Comparison of ENCODE assay signal across 2 cellular contexts in genomic region chr3:15295506-15295905, GRCh38.
TF ChIP-seq lines count a peak whose summit lies in the region.

No MANE protein-coding gene starts in this region.

TF ChIP-seq in liver, 16 proteins besides CTCF, POLR2A, EP300 and RAD21 (continued from another document):
- TF ChIP-seq ZBTB33 (IDR thresholded peaks at IDR 0.05) (no peak), NR2F2 (IDR thresholded peaks at IDR 0.05) (peak; percentile 93), HNF4A (conservative IDR thresholded peaks at IDR 0.05) (no peak), JUND (IDR thresholded peaks at IDR 0.05) (peak; percentile 23 to 47), YY1 (IDR thresholded peaks at IDR 0.05) (peak; percentile 61)

TF ChIP-seq in HepG2, 621 proteins besides CTCF, POLR2A, EP300 and RAD21 (continued from another document):
- TF ChIP-seq LRRFIP1 (CRISPR knock-in tag; conservative IDR thresholded peaks at IDR 0.05) = no peak
- no peak for TF ChIP-seq ZNF234 (CRISPR knock-in tag; conservative IDR thresholded peaks at IDR 0.05)
- TF ChIP-seq CENPX (CRISPR knock-in tag; IDR thresholded peaks at IDR 0.05) = no peak
- TF ChIP-seq ARID5B (CRISPR knock-in tag; IDR thresholded peaks at IDR 0.05) = no peak
- no peak for TF ChIP-seq ZIK1 (CRISPR knock-in tag; IDR thresholded peaks at IDR 0.05; ENCODE audit: borderline replicate concordance, low read depth)
- TF ChIP-seq ZNF768 (CRISPR knock-in tag; IDR thresholded peaks at IDR 0.05) = no peak
- TF ChIP-seq ZZZ3 (CRISPR knock-in tag; IDR thresholded peaks at IDR 0.05; ENCODE audit: borderline replicate concordance) = no peak
